1 cellular context compared by ENCODE assay signal in the genomic region with DNA sequence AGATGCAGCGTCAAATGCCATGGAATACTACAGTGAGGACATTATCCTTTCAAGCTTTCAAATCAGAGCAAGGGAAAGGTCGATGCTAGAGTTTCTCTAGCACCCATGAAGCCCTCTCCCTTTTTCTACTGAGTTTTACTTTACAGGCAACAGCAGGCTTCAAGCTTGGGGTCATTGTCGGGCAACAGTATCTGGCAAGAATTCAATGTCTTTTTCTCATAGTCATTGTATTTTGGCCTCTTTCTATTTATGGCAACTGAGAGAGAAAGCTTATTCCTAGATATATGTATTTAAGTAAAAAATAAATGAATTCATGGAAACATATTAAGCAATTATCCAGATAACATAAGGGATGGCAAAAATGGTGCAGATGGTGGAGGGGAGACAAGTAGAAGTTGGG.
TF ChIP-seq lines count a peak whose summit lies in the region.

No MANE protein-coding gene starts in this region.

TF ChIP-seq in IMR-90, 13 proteins besides CTCF, POLR2A, EP300 and RAD21:
- TF ChIP-seq, protein P1, sequence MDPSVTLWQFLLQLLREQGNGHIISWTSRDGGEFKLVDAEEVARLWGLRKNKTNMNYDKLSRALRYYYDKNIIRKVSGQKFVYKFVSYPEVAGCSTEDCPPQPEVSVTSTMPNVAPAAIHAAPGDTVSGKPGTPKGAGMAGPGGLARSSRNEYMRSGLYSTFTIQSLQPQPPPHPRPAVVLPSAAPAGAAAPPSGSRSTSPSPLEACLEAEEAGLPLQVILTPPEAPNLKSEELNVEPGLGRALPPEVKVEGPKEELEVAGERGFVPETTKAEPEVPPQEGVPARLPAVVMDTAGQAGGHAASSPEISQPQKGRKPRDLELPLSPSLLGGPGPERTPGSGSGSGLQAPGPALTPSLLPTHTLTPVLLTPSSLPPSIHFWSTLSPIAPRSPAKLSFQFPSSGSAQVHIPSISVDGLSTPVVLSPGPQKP (IDR thresholded peaks at IDR 0.05; ENCODE audit: borderline replicate concordance, low read depth, low read length): no peak
